26 cellular contexts compared by ENCODE assay signal in genomic region chr1:52359676-52360594, GRCh38.
"Had no signal": no experiment of that assay in that cellular context is flagged by ENCODE, and none has a peak within 500 bp of the region (broad histone marks: within the 10 kb centered on the region; RNA-seq: fewer than 3 reads in every experiment).

No MANE protein-coding gene starts in this region.

- H3K27me3 ChIP-seq: left lung, thyroid gland, upper lobe of right lung had no signal

- H3K4me1 ChIP-seq: parathyroid adenoma had no signal

- H2AFZ ChIP-seq: parathyroid adenoma had no signal

- H3K4me3 Mint-ChIP-seq: activated CD4-positive, alpha-beta memory T cell treated with anti-CD3 and anti-CD28 coated beads, Interleukin-2, amount 10 ng/mL, durations not matched to agents 7 days and 5 days; activated CD8-positive, alpha-beta memory T cell treated with anti-CD3 and anti-CD28 coated beads, Interleukin-2, amount 10 ng/mL, durations not matched to agents 7 days and 5 days; brain; naive thymus-derived CD8-positive, alpha-beta T cell; stimulated activated naive CD8-positive, alpha-beta T cell treated with anti-CD3 and anti-CD28 coated beads, Interleukin-15, Interleukin-2, amounts not matched to agents 100 ng/mL and 50 ng/mL, for 24 hours; T-helper 1 cell treated with Interleukin-12 subunit alpha and Interleukin-12 subunit beta and Interleukin-4 antibody, amounts not matched to agents 30 μg/mL and 1 μg/mL, for 36 hours had no signal

- H3K27me3 Mint-ChIP-seq: activated CD4-positive, alpha-beta memory T cell treated with anti-CD3 and anti-CD28 coated beads, Interleukin-2, amount 10 ng/mL, durations not matched to agents 7 days and 5 days; activated CD8-positive, alpha-beta memory T cell treated with anti-CD3 and anti-CD28 coated beads, Interleukin-2, amount 10 ng/mL, durations not matched to agents 7 days and 5 days; brain; naive thymus-derived CD8-positive, alpha-beta T cell; stimulated activated naive CD8-positive, alpha-beta T cell treated with anti-CD3 and anti-CD28 coated beads, Interleukin-15, Interleukin-2, amounts not matched to agents 100 ng/mL and 50 ng/mL, for 24 hours had no signal

- ATAC-seq: activated CD8-positive, alpha-beta memory T cell treated with anti-CD3 and anti-CD28 coated beads, Interleukin-2, amount 10 ng/mL, durations not matched to agents 7 days and 5 days; activated naive CD4-positive, alpha-beta T cell treated with anti-CD3 and anti-CD28 coated beads, Interleukin-2, amount 50 U/mL, for 72 hours; esophagus mucosa; left lung; naive thymus-derived CD8-positive, alpha-beta T cell; right cardiac atrium; upper lobe of right lung had no signal

- DNase-seq: activated CD4-positive, alpha-beta memory T cell treated with anti-CD3 and anti-CD28 coated beads, Interleukin-2, amount 10 ng/mL, durations not matched to agents 7 days and 5 days; activated CD4-positive, alpha-beta T cell treated with anti-CD3 and anti-CD28 coated beads for 48 hours; activated CD4-positive, CD25-positive, alpha-beta regulatory T cell; activated CD8-positive, alpha-beta memory T cell treated with anti-CD3 and anti-CD28 coated beads, Interleukin-2, amount 10 ng/mL, durations not matched to agents 7 days and 5 days; activated T-cell treated with anti-CD3 and anti-CD28 coated beads for 4 hours; aorta; caudate nucleus; dermis blood vessel endothelial cell; effector CD8-positive, alpha-beta T cell; kidney glomerular epithelial cell; left lung; naive thymus-derived CD8-positive, alpha-beta T cell; right cardiac atrium; stimulated activated CD4-positive, alpha-beta T cell treated with anti-CD3 and anti-CD28 coated beads, Interleukin-12 subunit alpha, Interleukin-12 subunit beta, amount 100 ng/mL, for 4 hours; stimulated activated CD4-positive, alpha-beta T cell treated with anti-CD3 and anti-CD28 coated beads, Interleukin-4, amount 100 ng/mL, for 4 hours; substantia nigra; thyroid gland; upper lobe of right lung had no signal

- H3K9ac ChIP-seq: parathyroid adenoma had no signal

- H3K4me3 ChIP-seq: left lung, lung, thyroid gland, upper lobe of right lung had no signal

- H3K27ac Mint-ChIP-seq: activated CD4-positive, alpha-beta memory T cell treated with anti-CD3 and anti-CD28 coated beads, Interleukin-2, amount 10 ng/mL, durations not matched to agents 7 days and 5 days; activated CD8-positive, alpha-beta memory T cell treated with anti-CD3 and anti-CD28 coated beads, Interleukin-2, amount 10 ng/mL, durations not matched to agents 7 days and 5 days; brain; stimulated activated naive CD8-positive, alpha-beta T cell treated with anti-CD3 and anti-CD28 coated beads, Interleukin-15, Interleukin-2, amounts not matched to agents 100 ng/mL and 50 ng/mL, for 24 hours; T-helper 1 cell treated with Interleukin-12 subunit alpha and Interleukin-12 subunit beta and Interleukin-4 antibody, amounts not matched to agents 30 μg/mL and 1 μg/mL, for 36 hours had no signal

- FAIRE-seq: endothelial cell of umbilical vein had no signal

- H3K9me3 Mint-ChIP-seq: activated CD4-positive, alpha-beta memory T cell treated with anti-CD3 and anti-CD28 coated beads, Interleukin-2, amount 10 ng/mL, durations not matched to agents 7 days and 5 days; activated naive CD4-positive, alpha-beta T cell treated with anti-CD3 and anti-CD28 coated beads, Interleukin-2, amount 50 U/mL, for 72 hours; brain; naive thymus-derived CD8-positive, alpha-beta T cell; stimulated activated naive CD8-positive, alpha-beta T cell treated with anti-CD3 and anti-CD28 coated beads, Interleukin-15, Interleukin-2, amounts not matched to agents 100 ng/mL and 50 ng/mL, for 24 hours; T-helper 1 cell treated with Interleukin-12 subunit alpha and Interleukin-12 subunit beta and Interleukin-4 antibody, amounts not matched to agents 30 μg/mL and 1 μg/mL, for 36 hours had no signal

- H3K9me3 ChIP-seq: left lung, thyroid gland, upper lobe of right lung had no signal

- H3K27ac ChIP-seq: left lung, parathyroid adenoma, thyroid gland, upper lobe of right lung had no signal
